In the genomic region with DNA sequence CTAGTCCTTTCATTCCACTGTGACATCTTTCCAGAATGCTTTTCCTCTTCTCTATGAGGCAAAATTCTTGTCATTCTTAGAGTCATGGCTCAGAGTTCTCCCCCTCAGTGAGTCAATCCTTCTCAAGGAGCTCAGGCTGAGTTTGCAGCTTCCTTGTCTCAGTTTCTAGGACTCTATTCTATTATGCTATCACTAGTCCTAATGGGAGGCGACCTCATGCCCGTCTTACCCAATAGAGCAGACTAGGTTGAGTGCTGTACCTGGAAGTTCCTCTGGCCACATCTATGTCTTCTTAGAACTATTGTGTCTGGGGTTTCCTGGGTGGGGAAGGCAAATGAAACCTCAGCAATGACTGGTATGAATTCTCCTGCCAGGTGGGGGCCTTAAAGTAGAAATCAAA, we compare ENCODE assay signal across 8 cellular contexts. TPM values are rescaled to one million over a fixed set of nuclear protein-coding genes. Genes with fewer than 3 reads are reported as not detected.
A peak's percentile ranks its signal among the peaks of the same experiment; 100 is the strongest.
DNase-seq lines count a peak whose midpoint lies in the region; ATAC-seq and TF ChIP-seq lines count a peak whose summit lies in the region.

No MANE protein-coding gene starts in this region.

- peaks cover 32% of the 10 kb centered on the region for H3K36me3 Mint-ChIP-seq in activated CD8-positive, alpha-beta T cell treated with anti-CD3 and anti-CD28 coated beads, Interleukin-2, amount 10 ng/mL, durations not matched to agents 7 days and 5 days (ENCODE audit: low read depth)

- CTCF ChIA-PET in activated CD8-positive, alpha-beta T cell treated with anti-CD3 and anti-CD28 coated beads, Interleukin-2, amount 10 ng/mL, durations not matched to agents 7 days and 5 days (lab: Charles Lee): interaction anchor here (0.6 to 15.4 kb wide), 9 partner anchors 9 to 623 kb away, joined by 3 to 219 read pairs (median 4); a partner anchor contains a TSS
- CTCF ChIA-PET in HEK293T (lab: Yijun Ruan, JAX): no interaction called here

- peak overlapping the region; percentile 70 for H3K4me3 Mint-ChIP-seq in activated CD8-positive, alpha-beta T cell treated with anti-CD3 and anti-CD28 coated beads, Interleukin-2, amount 10 ng/mL, durations not matched to agents 7 days and 5 days

- ATAC-seq in activated CD8-positive, alpha-beta T cell treated with anti-CD3 and anti-CD28 coated beads, Interleukin-2, amount 10 ng/mL, durations not matched to agents 7 days and 5 days: peak; percentile 89
- ATAC-seq in HG03571 (IDR thresholded peaks at IDR 0.05; ENCODE audit: unreplicated experiment): no peak

- peak overlapping the region; percentile 98 for H3K27ac Mint-ChIP-seq in activated CD8-positive, alpha-beta T cell treated with anti-CD3 and anti-CD28 coated beads, Interleukin-2, amount 10 ng/mL, durations not matched to agents 7 days and 5 days

- peaks cover 9% of the 10 kb centered on the region for H3K9me3 Mint-ChIP-seq in activated CD8-positive, alpha-beta T cell treated with anti-CD3 and anti-CD28 coated beads, Interleukin-2, amount 10 ng/mL, durations not matched to agents 7 days and 5 days (ENCODE audit: insufficient read depth)

- POLR2A ChIA-PET in activated CD8-positive, alpha-beta T cell treated with anti-CD3 and anti-CD28 coated beads, Interleukin-2, amount 10 ng/mL, durations not matched to agents 7 days and 5 days (lab: Charles Lee): interaction anchor here (0.7 to 1.0 kb wide), 5 partner anchors 13 to 95 kb away, joined by 3 to 10 read pairs (median 3); a partner anchor contains a TSS
- POLR2A ChIA-PET in HEK293T (lab: Yijun Ruan, JAX): no interaction called here

- H3K4me1 Mint-ChIP-seq in activated CD8-positive, alpha-beta T cell treated with anti-CD3 and anti-CD28 coated beads, Interleukin-2, amount 10 ng/mL, durations not matched to agents 7 days and 5 days (ENCODE audit: low read depth): peaks cover 88% of the 10 kb centered on the region

- H3K27me3 Mint-ChIP-seq in activated CD8-positive, alpha-beta T cell treated with anti-CD3 and anti-CD28 coated beads, Interleukin-2, amount 10 ng/mL, durations not matched to agents 7 days and 5 days (ENCODE audit: low read depth): no peaks in the 10 kb centered on the region

- DNase-seq in SKM-1 treated with dmso at 0.1 percent for 144 hours (lab: John Stamatoyannopoulos, UW; ENCODE audit: unreplicated experiment) (peak; percentile 18), SKM-1 (lab: John Stamatoyannopoulos, UW; ENCODE audit: unreplicated experiment) (no peak), glomerular visceral epithelial cell (ENCODE audit: extremely low spot score) (peak; percentile 84), stromal cell of bone marrow (ENCODE audit: low read depth) (peak; percentile 69), HEK293T (ENCODE audit: extremely low spot score) (no peak), H4 (ENCODE audit: low spot score) (no peak)
- peak; percentile 85 for DNase-seq in activated CD8-positive, alpha-beta T cell treated with anti-CD3 and anti-CD28 coated beads, Interleukin-2, amount 10 ng/mL, durations not matched to agents 7 days and 5 days

TF ChIP-seq in HEK293T, 16 proteins besides CTCF, POLR2A, EP300 and RAD21:
- TF ChIP-seq FOXK2 (IDR thresholded peaks at IDR 0.05) (no peak), HDGF (IDR thresholded peaks at IDR 0.05; ENCODE audit: borderline replicate concordance) (no peak), ELF4 (IDR thresholded peaks at IDR 0.05) (no peak), SUZ12 (IDR thresholded peaks at IDR 0.05) (no peak)
- TF ChIP-seq, protein P1, sequence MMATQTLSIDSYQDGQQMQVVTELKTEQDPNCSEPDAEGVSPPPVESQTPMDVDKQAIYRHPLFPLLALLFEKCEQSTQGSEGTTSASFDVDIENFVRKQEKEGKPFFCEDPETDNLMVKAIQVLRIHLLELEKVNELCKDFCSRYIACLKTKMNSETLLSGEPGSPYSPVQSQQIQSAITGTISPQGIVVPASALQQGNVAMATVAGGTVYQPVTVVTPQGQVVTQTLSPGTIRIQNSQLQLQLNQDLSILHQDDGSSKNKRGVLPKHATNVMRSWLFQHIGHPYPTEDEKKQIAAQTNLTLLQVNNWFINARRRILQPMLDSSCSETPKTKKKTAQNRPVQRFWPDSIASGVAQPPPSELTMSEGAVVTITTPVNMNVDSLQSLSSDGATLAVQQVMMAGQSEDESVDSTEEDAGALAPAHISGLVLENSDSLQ (IDR thresholded peaks at IDR 0.05): no peak
TF ChIP-seq in HEK293T: peak in this region for 0.

RNA-seq across cellular contexts. Expression of a gene that starts 51.5 kb away (rescaled TPM):
- 10 to 100 TPM; 63.7 to 65.9 TPM for total RNA-seq in activated CD8-positive, alpha-beta T cell treated with anti-CD3 and anti-CD28 coated beads, Interleukin-2, amount 10 ng/mL, durations not matched to agents 7 days and 5 days
- 129 and 133 TPM in 2 replicates for total RNA-seq in H4 (2014; rRNA removed; shearing (Covaris generic))

RNA-seq across cellular contexts. Expression of a gene that starts 57.6 kb away (rescaled TPM):
- total RNA-seq in activated CD8-positive, alpha-beta T cell treated with anti-CD3 and anti-CD28 coated beads, Interleukin-2, amount 10 ng/mL, durations not matched to agents 7 days and 5 days: 100 to 1,000 TPM; 377 to 385 TPM
- 836 and 860 TPM in 2 replicates for total RNA-seq in H4 (2014; rRNA removed; shearing (Covaris generic))

Comparison
In these comparisons a context has a peak if more than half of its experiments do, and no peak if none do; other contexts are left out.
1. DNase-seq: peak in SKM-1 treated with dmso at 0.1 percent for 144 hours (single experiment), activated CD8-positive, alpha-beta T cell treated with anti-CD3 and anti-CD28 coated beads, Interleukin-2, amount 10 ng/mL, durations not matched to agents 7 days and 5 days (single experiment), glomerular visceral epithelial cell (single experiment) and stromal cell of bone marrow (single experiment); none in SKM-1 (single experiment), HEK293T (single experiment) and H4 (single experiment).